23 cellular contexts compared by ENCODE assay signal in genomic region chr20:57783196-57783595, GRCh38.
DNase-seq lines count a peak whose midpoint lies in the region; ATAC-seq and TF ChIP-seq lines count a peak whose summit lies in the region.
"Had no signal": no experiment of that assay in that cellular context is flagged by ENCODE, and none has a peak within 500 bp of the region (broad histone marks: within the 10 kb centered on the region; RNA-seq: fewer than 3 reads in every experiment).

No MANE protein-coding gene starts in this region.

- peak overlapping the region; percentile 30; the same call in 1 of the 2 replicates for H3K9ac ChIP-seq in Karpas-422 (ENCODE audit: low read length)

- no peaks in the 10 kb centered on the region for H3K9me3 ChIP-seq in Karpas-422 (ENCODE audit: low read length)
- no peaks in the 10 kb centered on the region for H3K9me3 ChIP-seq in spleen
- no peaks in the 10 kb centered on the region for H3K9me3 ChIP-seq in uterus
- H3K9me3 ChIP-seq: Caco-2, MG63 had no signal

- no peak overlapping the region for H3K4me3 Mint-ChIP-seq in activated T-cell treated with anti-CD3 and anti-CD28 coated beads, Interleukin-2, amount 50 U/mL, for 4 hours
- H3K4me3 Mint-ChIP-seq: CD4-positive, alpha-beta T cell; HFFc6 had no signal

- H3K36me3 ChIP-seq in Karpas-422 (ENCODE audit: insufficient read depth, low read length) (no peaks in the 10 kb centered on the region), spleen (no peaks in the 10 kb centered on the region), uterus (no peaks in the 10 kb centered on the region)
- H3K36me3 ChIP-seq: MG63 had no signal

- no peaks in the 10 kb centered on the region for H4K20me1 ChIP-seq in Karpas-422 (ENCODE audit: insufficient read depth, low read depth, low read length)

- no peak for ATAC-seq in activated T-cell treated with anti-CD3 and anti-CD28 coated beads, Interleukin-2, amount 50 U/mL, for 4 hours

- intact Hi-C loops in spleen (cut with DNase I; ENCODE audit: low total_unique reads) (no loop called here), uterus (cut with DNase I; ENCODE audit: low total_unique reads) (no loop called here)

- no peaks in the 10 kb centered on the region for H3K9me2 ChIP-seq in Karpas-422 (replicated peaks; ENCODE audit: insufficient read depth, low read length)

- TF ChIP-seq POLR2A in spleen (IDR thresholded peaks at IDR 0.05) (no peak), uterus (IDR thresholded peaks at IDR 0.05) (no peak)

- H3K27ac ChIP-seq in Karpas-422 (ENCODE audit: low read length) (no peak overlapping the region), spleen (no peak overlapping the region), uterus (no peak overlapping the region)
- H3K27ac ChIP-seq: 22Rv1 had no signal

- no peak overlapping the region for H3K4me2 ChIP-seq in Karpas-422 (ENCODE audit: low read depth, low read length, poor library complexity, severe bottlenecking)

- H3K27me3 ChIP-seq in Karpas-422 (ENCODE audit: low read length), result no peaks in the 10 kb centered on the region
- no peaks in the 10 kb centered on the region for H3K27me3 ChIP-seq in spleen (replicated peaks in 1 of 7)
- no peaks in the 10 kb centered on the region for H3K27me3 ChIP-seq in uterus

- no peak for TF ChIP-seq CTCF in spleen (IDR thresholded peaks at IDR 0.05 in 8 of 11, conservative IDR thresholded peaks at IDR 0.05 in 3 of 11)
- no peak for TF ChIP-seq CTCF in uterus (IDR thresholded peaks at IDR 0.05)

- H3K4me1 Mint-ChIP-seq in activated T-cell treated with anti-CD3 and anti-CD28 coated beads, Interleukin-2, amount 50 U/mL, for 4 hours (ENCODE audit: low read depth), result no peaks in the 10 kb centered on the region

- 70 to 85% (median 82%) methylated on average over 3 to 4 of the region's 4 CpGs for WGBS in spleen, 5 donors

- H3K9me3 Mint-ChIP-seq in activated T-cell treated with anti-CD3 and anti-CD28 coated beads, Interleukin-2, amount 50 U/mL, for 4 hours, result no peaks in the 10 kb centered on the region
- H3K9me3 Mint-ChIP-seq: CD4-positive, alpha-beta T cell; HFFc6 had no signal

- H3K4me3 ChIP-seq in Karpas-422 (ENCODE audit: low read length) (no peak overlapping the region), spleen (no peak overlapping the region), uterus (no peak overlapping the region)
- H3K4me3 ChIP-seq: MG63 had no signal

- H2AFZ ChIP-seq in Karpas-422 (ENCODE audit: low read length), result no peak overlapping the region

- no peaks in the 10 kb centered on the region for H3K79me2 ChIP-seq in Karpas-422 (ENCODE audit: low read length)

- H3K4me1 ChIP-seq in Karpas-422 (ENCODE audit: low read length) (peaks cover 41% of the 10 kb centered on the region), spleen (peaks cover 0 to 14% (median 0%) of the 10 kb centered on the region in 6 donors), uterus (no peaks in the 10 kb centered on the region)

- peaks cover 6% of the 10 kb centered on the region for H3K27me3 Mint-ChIP-seq in activated T-cell treated with anti-CD3 and anti-CD28 coated beads, Interleukin-2, amount 50 U/mL, for 4 hours (ENCODE audit: low read depth)

- no peaks in the 10 kb centered on the region for H3K36me3 Mint-ChIP-seq in activated T-cell treated with anti-CD3 and anti-CD28 coated beads, Interleukin-2, amount 50 U/mL, for 4 hours (ENCODE audit: insufficient read depth)

- peak; percentile 42 for DNase-seq in activated effector memory CD4-positive, alpha-beta T cell treated with anti-CD3 and anti-CD28 coated beads, Interleukin-2, amount 50 U/mL, for 16 hours
- DNase-seq in activated effector memory CD4-positive, alpha-beta T cell treated with Interleukin-2 at 50 U/mL for 16 hours, result no peak
- DNase-seq in Karpas-422, result no peak
- DNase-seq in islet precursor cell, result peak; percentile 50
- DNase-seq in spleen, result peak; percentile 51
- no peak for DNase-seq in activated T-cell treated with anti-CD3 and anti-CD28 coated beads, Interleukin-2, amount 50 U/mL, for 4 hours
- no peak for DNase-seq in GM19240 (ENCODE audit: insufficient read length, low spot score)
- DNase-seq in uterus, result no peak
- DNase-seq: CD4-positive, alpha-beta T cell; GF-D8; HFFc6; IMR-90; MG63; NCI-H1048; NCI-H1436; NCI-H1930; NCI-H226; NCI-H524; NCI-H82; OCI-M1; SHP77 had no signal

Comparison
In these comparisons a context has a peak if more than half of its experiments do, and no peak if none do; other contexts are left out.
1. DNase-seq: peak in activated effector memory CD4-positive, alpha-beta T cell treated with anti-CD3 and anti-CD28 coated beads, Interleukin-2, amount 50 U/mL, for 16 hours (single experiment), islet precursor cell (single experiment) and spleen (single experiment); none in activated effector memory CD4-positive, alpha-beta T cell treated with Interleukin-2 at 50 U/mL for 16 hours (single experiment), Karpas-422 (single experiment), activated T-cell treated with anti-CD3 and anti-CD28 coated beads, Interleukin-2, amount 50 U/mL, for 4 hours (single experiment), GM19240 (single experiment) and uterus (0 of 2).